In the genomic region with DNA sequence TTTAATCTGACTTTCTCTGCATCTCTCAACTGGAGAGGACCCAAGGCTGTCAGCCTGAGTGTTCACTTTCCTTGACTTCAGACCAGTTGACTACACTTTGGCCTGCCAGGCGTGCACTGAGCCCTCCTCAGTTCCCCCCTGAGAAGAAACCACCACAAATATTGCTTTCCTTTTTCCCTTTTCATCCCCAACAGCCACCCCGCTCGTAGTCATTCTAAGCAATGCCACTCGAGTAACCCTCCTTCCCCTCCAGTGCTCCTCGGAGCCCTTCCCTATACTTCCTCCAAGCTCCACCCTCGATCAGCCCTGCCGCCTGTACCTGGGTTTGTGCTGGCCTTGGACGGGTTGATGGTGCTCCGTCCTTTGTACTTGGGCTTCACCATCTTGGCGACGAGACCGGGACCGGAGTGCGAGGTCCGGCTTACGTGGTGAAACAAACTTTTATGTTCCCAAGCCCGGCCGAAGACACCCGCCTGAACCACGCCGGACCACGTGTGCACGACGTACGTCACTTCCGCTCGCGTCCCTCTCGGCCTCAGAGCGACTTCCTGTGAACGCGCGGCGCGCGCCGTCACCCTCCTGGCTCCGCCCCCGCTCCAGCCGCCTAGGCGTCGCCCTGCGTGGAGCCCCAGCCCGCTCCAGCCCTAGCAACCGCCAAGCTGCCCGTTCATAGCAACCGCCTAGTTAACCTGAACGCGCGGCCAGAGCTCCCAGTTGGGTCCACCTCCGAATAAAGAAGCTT, we compare ENCODE assay signal across 8 cellular contexts. TPM values are rescaled to one million over a fixed set of nuclear protein-coding genes. Genes with fewer than 3 reads are reported as not detected.
DNase-seq lines count a peak whose midpoint lies in the region; ATAC-seq and TF ChIP-seq lines count a peak whose summit lies in the region.

Gene GNL2, minus strand, starts transcription at position 498 of the 742 bp plus-strand sequence. Its CDS starts 115 bp downstream, at position 383.

- H3K4me1 ChIP-seq in osteoblast (ENCODE audit: insufficient read depth, low read length) (peaks cover 20% of the 10 kb centered on the region), thoracic aorta (ENCODE audit: control insufficient read depth in 1 of 2, low read depth in 2 of 2) (peaks cover 14 to 19% of the 10 kb centered on the region in 2 donors)

- H2AFZ ChIP-seq in osteoblast (ENCODE audit: low read length): peak within 1 kb of the TSS; percentile 98

- H3K9me3 ChIP-seq in osteoblast (ENCODE audit: low read depth, low read length) (no peaks in the 10 kb centered on the region), thoracic aorta (no peaks in the 10 kb centered on the region)

- H3K4me2 ChIP-seq in osteoblast (ENCODE audit: insufficient read depth, low read length): peak within 1 kb of the TSS; percentile 92

- no peaks in the 10 kb centered on the region for H3K9me3 Mint-ChIP-seq in activated naive CD8-positive, alpha-beta T cell (ENCODE audit: low read depth)

- H3K79me2 ChIP-seq in osteoblast (ENCODE audit: insufficient read depth, low read length): peaks cover 48% of the 10 kb centered on the region

- DNase-seq in NCI-H1092 treated with DMSO at 0.1 percent for 48 hours (lab: John Stamatoyannopoulos, UW) (peak; percentile 98), SKM-1 (lab: John Stamatoyannopoulos, UW; ENCODE audit: unreplicated experiment) (peak; percentile 90), glomerular visceral epithelial cell (ENCODE audit: extremely low spot score) (peak; percentile 94), osteoblast (ENCODE audit: insufficient read length, low spot score, missing footprints) (peak; percentile 99), thoracic aorta (ENCODE audit: low spot score) (peak; percentile 90)

- H3K27me3 ChIP-seq in osteoblast (ENCODE audit: insufficient read depth, low read length) (no peaks in the 10 kb centered on the region), thoracic aorta (replicated peaks; ENCODE audit: insufficient read depth) (no peaks in the 10 kb centered on the region)

- H3K36me3 ChIP-seq in osteoblast (ENCODE audit: insufficient read depth, low read length) (peaks cover 30% of the 10 kb centered on the region), thoracic aorta (peaks cover 14% of the 10 kb centered on the region)

- no peak for TF ChIP-seq CTCF in osteoblast (IDR thresholded peaks at IDR 0.05; ENCODE audit: extremely low read depth, low read depth, low read length)
- TF ChIP-seq CTCF in thoracic aorta (IDR thresholded peaks at IDR 0.05): no peak

- peak within 1 kb of the TSS; percentile 99 for H3K27ac Mint-ChIP-seq in activated naive CD8-positive, alpha-beta T cell

- H3K4me1 Mint-ChIP-seq in activated naive CD8-positive, alpha-beta T cell (ENCODE audit: low read depth): peaks cover 30% of the 10 kb centered on the region

- H3K36me3 Mint-ChIP-seq in activated naive CD8-positive, alpha-beta T cell: peaks cover 2% of the 10 kb centered on the region

- peak within 1 kb of the TSS; percentile 93 for H3K27ac ChIP-seq in osteoblast (ENCODE audit: low read depth, low read length)
- H3K27ac ChIP-seq in thoracic aorta: peak within 1 kb of the TSS; percentile 71 to 82

- H3K4me3 Mint-ChIP-seq in activated naive CD8-positive, alpha-beta T cell: peak within 1 kb of the TSS; percentile 99

- ATAC-seq in HG02610 (IDR thresholded peaks at IDR 0.05; ENCODE audit: unreplicated experiment) (peak; percentile 95), thoracic aorta (ENCODE audit: insufficient number of reproducible peaks, low FRiP score, low read depth) (peak; percentile 100)

- peaks cover 15% of the 10 kb centered on the region for H4K20me1 ChIP-seq in osteoblast (ENCODE audit: insufficient read depth, low read length)

- no peaks in the 10 kb centered on the region for H3K27me3 Mint-ChIP-seq in activated naive CD8-positive, alpha-beta T cell

- H3K4me3 ChIP-seq in GM08714 (ENCODE audit: low read length): peak within 1 kb of the TSS; percentile 92
- H3K4me3 ChIP-seq in osteoblast (ENCODE audit: insufficient read depth, low read length): peak within 1 kb of the TSS; percentile 98
- H3K4me3 ChIP-seq in thoracic aorta: peak within 1 kb of the TSS; percentile 78

RNA-seq across cellular contexts. Expression of gene GNL2, which starts in this region (rescaled TPM):
- total RNA-seq in osteoblast: 46.7 and 54.5 TPM in 2 replicates
- 10 to 100 TPM; 37.0 to 53.6 TPM for total RNA-seq in thoracic aorta

Comparison
In these comparisons a context has a peak if more than half of its experiments do, and no peak if none do; other contexts are left out.
1. Peak in every context shown above with its lines: DNase-seq, ATAC-seq, H3K4me3 ChIP-seq and H3K27ac ChIP-seq.